In genomic region chr4:169341490-169341889, GRCh38 we compare ENCODE assay signal across 12 cellular contexts.
A peak's percentile ranks its signal among the peaks of the same experiment; 100 is the strongest.
DNase-seq lines count a peak whose midpoint lies in the region; ATAC-seq and TF ChIP-seq lines count a peak whose summit lies in the region.
"Had no signal": no experiment of that assay in that cellular context is flagged by ENCODE, and none has a peak within 500 bp of the region (broad histone marks: within the 10 kb centered on the region; RNA-seq: fewer than 3 reads in every experiment).

No MANE protein-coding gene starts in this region.

- no peak overlapping the region for H2BK5ac ChIP-seq in mesenchymal stem cell (ENCODE audit: low read depth, low read length, poor library complexity, severe bottlenecking)

- ATAC-seq in GM18868 (IDR thresholded peaks at IDR 0.05; ENCODE audit: unreplicated experiment) (peak; percentile 83), HG02571 (IDR thresholded peaks at IDR 0.05; ENCODE audit: unreplicated experiment) (peak; percentile 81), HG03565 (IDR thresholded peaks at IDR 0.05; ENCODE audit: unreplicated experiment) (peak; percentile 63), GM19395 (IDR thresholded peaks at IDR 0.05; ENCODE audit: unreplicated experiment) (no peak)
- ATAC-seq: activated CD4-positive, alpha-beta T cell treated with anti-CD3 and anti-CD28 coated beads for 36 hours had no signal

- H3K4me3 ChIP-seq in mesenchymal stem cell (ENCODE audit: insufficient read depth in 1 of 2, low read depth in 1 of 2, low read length in 2 of 2) (no peak overlapping the region), H7 (ENCODE audit: insufficient read depth, low read depth, low read length) (no peak overlapping the region), spleen (no peak overlapping the region)

- H3K18ac ChIP-seq in mesenchymal stem cell (ENCODE audit: low read depth in 1 of 2, low read length in 2 of 2) = no peak overlapping the region

- no peak overlapping the region for H3K23ac ChIP-seq in mesenchymal stem cell (ENCODE audit: low read length in 2 of 2)

- peak overlapping the region in 1 of 2 experiments; percentile 64 for H3K14ac ChIP-seq in mesenchymal stem cell (ENCODE audit: low read length in 2 of 2)

- no peak overlapping the region for H2BK12ac ChIP-seq in mesenchymal stem cell (ENCODE audit: low read length in 2 of 2)

- no peak overlapping the region for H3K4ac ChIP-seq in mesenchymal stem cell (ENCODE audit: low read depth in 1 of 2, low read length in 2 of 2)

- H2BK120ac ChIP-seq in mesenchymal stem cell (ENCODE audit: low read depth, low read length) = no peak overlapping the region

- no peak overlapping the region for H2AFZ ChIP-seq in mesenchymal stem cell (ENCODE audit: low read depth, low read length)

- no peak overlapping the region for H4K91ac ChIP-seq in mesenchymal stem cell (ENCODE audit: low read length)

- no peak overlapping the region for H2AK5ac ChIP-seq in mesenchymal stem cell (ENCODE audit: low read length, severe bottlenecking)

- WGBS in mesenchymal stem cell = 93% methylated on average over 4 of the region's 4 CpGs
- 82 to 93% (median 86%) methylated on average over 4 of the region's 4 CpGs for WGBS in spleen, 5 donors

- no peak overlapping the region for H3K9ac ChIP-seq in mesenchymal stem cell (ENCODE audit: low read length)

- H3K9me3 ChIP-seq in mesenchymal stem cell (ENCODE audit: control insufficient read depth, low read length) (no peaks in the 10 kb centered on the region), spleen (no peaks in the 10 kb centered on the region)

- intact Hi-C loops in spleen (cut with DNase I; ENCODE audit: low total_unique reads) = no loop called here

- H4K8ac ChIP-seq in mesenchymal stem cell (ENCODE audit: low read length) = no peak overlapping the region

- no peak for TF ChIP-seq POLR2A in spleen (IDR thresholded peaks at IDR 0.05)

- H3K27me3 ChIP-seq in mesenchymal stem cell (ENCODE audit: control insufficient read depth in 1 of 2, insufficient read depth in 1 of 2, low read length in 2 of 2) (no peaks in the 10 kb centered on the region), H7 (ENCODE audit: control insufficient read depth, insufficient read depth, low read length) (no peaks in the 10 kb centered on the region), spleen (replicated peaks in 1 of 7) (no peaks in the 10 kb centered on the region)

- H3K79me1 ChIP-seq in mesenchymal stem cell (replicated peaks; ENCODE audit: low read length, poor library complexity, severe bottlenecking) = no peaks in the 10 kb centered on the region

- TF ChIP-seq CTCF in spleen (IDR thresholded peaks at IDR 0.05 in 8 of 11, conservative IDR thresholded peaks at IDR 0.05 in 3 of 11) = no peak

- no peak overlapping the region for H2BK15ac ChIP-seq in mesenchymal stem cell (ENCODE audit: low read depth, poor library complexity, severe bottlenecking)

- H3K4me2 ChIP-seq in mesenchymal stem cell (ENCODE audit: low read length, poor library complexity, severe bottlenecking) = no peak overlapping the region

- no peaks in the 10 kb centered on the region for H3K36me3 ChIP-seq in mesenchymal stem cell (ENCODE audit: control insufficient read depth in 1 of 2, insufficient read depth in 2 of 2, low read depth in 1 of 2, low read length in 2 of 2)
- no peaks in the 10 kb centered on the region for H3K36me3 ChIP-seq in H7 (replicated peaks; ENCODE audit: control insufficient read depth, insufficient read depth, low read length)
- H3K36me3 ChIP-seq in spleen = no peaks in the 10 kb centered on the region

- DNase-seq in mesenchymal stem cell (peak; percentile 33), COR-L47 (lab: John Stamatoyannopoulos, UW) (no peak), H7 (no peak), spleen (no peak)
- DNase-seq: activated CD4-positive, alpha-beta T cell treated with anti-CD3 and anti-CD28 coated beads for 36 hours; MV-4-11; NCI-H526 treated with DMSO at 0.1 percent for 48 hours; stimulated activated CD4-positive, alpha-beta T cell treated with anti-CD3 and anti-CD28 coated beads, Interleukin-12 subunit alpha, Interleukin-12 subunit beta, amount 100 ng/mL, for 4 hours had no signal

- H3K4me1 ChIP-seq in mesenchymal stem cell (ENCODE audit: control insufficient read depth, insufficient read depth, low read depth, low read length) = peaks cover 3% of the 10 kb centered on the region
- no peaks in the 10 kb centered on the region for H3K4me1 ChIP-seq in spleen

- H3K27ac ChIP-seq in mesenchymal stem cell (ENCODE audit: low read length, poor library complexity, severe bottlenecking) (no peak overlapping the region), spleen (no peak overlapping the region)
